8 cellular contexts compared by ENCODE assay signal in the genomic region with DNA sequence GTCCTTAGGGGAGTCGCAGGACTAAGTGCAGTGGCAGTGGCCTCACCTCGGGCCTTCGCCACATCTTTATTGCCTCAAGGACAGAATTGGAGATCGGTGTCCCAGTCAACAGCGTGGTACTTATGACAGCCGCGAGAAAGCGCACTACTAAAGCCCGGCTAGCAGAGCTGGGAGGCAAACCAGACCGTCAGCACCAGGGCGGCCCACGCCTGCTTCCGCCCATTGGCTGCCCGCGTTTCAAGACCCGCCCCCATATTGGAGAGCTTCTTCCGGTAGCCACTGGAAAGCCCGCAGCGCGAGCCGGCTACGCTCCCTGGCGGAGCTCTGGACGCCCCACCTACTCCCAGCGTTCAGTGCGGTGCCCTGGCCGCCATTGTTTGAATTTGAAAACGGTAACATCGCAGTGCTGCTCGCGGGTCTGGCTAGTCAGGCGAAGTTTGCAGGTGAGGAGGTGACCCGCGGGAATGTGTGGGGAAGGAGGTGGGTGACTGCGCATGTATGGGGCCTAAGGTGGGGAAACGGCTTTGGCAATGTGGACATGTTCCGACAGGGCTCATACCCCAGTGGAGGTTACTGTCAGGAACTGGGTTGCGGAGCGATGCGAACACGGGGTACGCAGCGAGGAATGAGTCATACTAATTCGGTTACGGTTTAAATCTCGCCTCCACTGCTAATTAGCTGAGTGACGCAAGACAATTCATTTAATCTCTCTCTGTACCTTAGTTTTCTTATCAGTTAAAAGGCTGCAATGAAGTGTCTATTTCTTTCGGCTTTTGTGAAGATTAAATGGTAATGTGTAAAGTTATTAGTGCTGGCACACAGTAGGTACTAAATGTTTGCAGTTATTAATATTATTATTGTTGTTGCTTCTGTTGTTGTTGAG. TPM values are rescaled to one million over a fixed set of nuclear protein-coding genes. Genes with fewer than 3 reads are reported as not detected.
A peak's percentile ranks its signal among the peaks of the same experiment; 100 is the strongest.
DNase-seq lines count a peak whose midpoint lies in the region; ATAC-seq and TF ChIP-seq lines count a peak whose summit lies in the region.

A gene with protein sequence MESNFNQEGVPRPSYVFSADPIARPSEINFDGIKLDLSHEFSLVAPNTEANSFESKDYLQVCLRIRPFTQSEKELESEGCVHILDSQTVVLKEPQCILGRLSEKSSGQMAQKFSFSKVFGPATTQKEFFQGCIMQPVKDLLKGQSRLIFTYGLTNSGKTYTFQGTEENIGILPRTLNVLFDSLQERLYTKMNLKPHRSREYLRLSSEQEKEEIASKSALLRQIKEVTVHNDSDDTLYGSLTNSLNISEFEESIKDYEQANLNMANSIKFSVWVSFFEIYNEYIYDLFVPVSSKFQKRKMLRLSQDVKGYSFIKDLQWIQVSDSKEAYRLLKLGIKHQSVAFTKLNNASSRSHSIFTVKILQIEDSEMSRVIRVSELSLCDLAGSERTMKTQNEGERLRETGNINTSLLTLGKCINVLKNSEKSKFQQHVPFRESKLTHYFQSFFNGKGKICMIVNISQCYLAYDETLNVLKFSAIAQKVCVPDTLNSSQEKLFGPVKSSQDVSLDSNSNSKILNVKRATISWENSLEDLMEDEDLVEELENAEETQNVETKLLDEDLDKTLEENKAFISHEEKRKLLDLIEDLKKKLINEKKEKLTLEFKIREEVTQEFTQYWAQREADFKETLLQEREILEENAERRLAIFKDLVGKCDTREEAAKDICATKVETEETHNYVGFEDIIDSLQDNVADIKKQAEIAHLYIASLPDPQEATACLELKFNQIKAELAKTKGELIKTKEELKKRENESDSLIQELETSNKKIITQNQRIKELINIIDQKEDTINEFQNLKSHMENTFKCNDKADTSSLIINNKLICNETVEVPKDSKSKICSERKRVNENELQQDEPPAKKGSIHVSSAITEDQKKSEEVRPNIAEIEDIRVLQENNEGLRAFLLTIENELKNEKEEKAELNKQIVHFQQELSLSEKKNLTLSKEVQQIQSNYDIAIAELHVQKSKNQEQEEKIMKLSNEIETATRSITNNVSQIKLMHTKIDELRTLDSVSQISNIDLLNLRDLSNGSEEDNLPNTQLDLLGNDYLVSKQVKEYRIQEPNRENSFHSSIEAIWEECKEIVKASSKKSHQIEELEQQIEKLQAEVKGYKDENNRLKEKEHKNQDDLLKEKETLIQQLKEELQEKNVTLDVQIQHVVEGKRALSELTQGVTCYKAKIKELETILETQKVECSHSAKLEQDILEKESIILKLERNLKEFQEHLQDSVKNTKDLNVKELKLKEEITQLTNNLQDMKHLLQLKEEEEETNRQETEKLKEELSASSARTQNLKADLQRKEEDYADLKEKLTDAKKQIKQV (N-terminal part only) (plus strand): TSS at position 353 of the 883 bp plus-strand sequence. CDS start 3,705 bp downstream, outside the sequence.

- H3K36me3 Mint-ChIP-seq in central memory CD8-positive, alpha-beta T cell (ENCODE audit: insufficient read depth) = peaks cover 8% of the 10 kb centered on the region

- peak within 1 kb of the TSS; percentile 96 for H3K4me3 Mint-ChIP-seq in central memory CD8-positive, alpha-beta T cell

- no peaks in the 10 kb centered on the region for H3K9me3 Mint-ChIP-seq in central memory CD8-positive, alpha-beta T cell

- TF ChIP-seq CTCF in AG10803 (conservative IDR thresholded peaks at IDR 0.05; ENCODE audit: low read length) (peak; percentile 36), spleen (IDR thresholded peaks at IDR 0.05 in 8 of 11, conservative IDR thresholded peaks at IDR 0.05 in 3 of 11) (peak in 10 of 11 experiments; percentile 24 to 72 (median 57))

- DNase-seq in AG10803 (ENCODE audit: low read depth) (peak; percentile 95), NCI-H345 treated with DMSO at 0.1 percent for 48 hours (lab: John Stamatoyannopoulos, UW; ENCODE audit: unreplicated experiment) (peak; percentile 88), inferior parietal cortex (ENCODE audit: extremely low spot score) (peak; percentile 93), spleen (peak; percentile 99)
- DNase-seq in activated CD4-positive, CD25-positive, alpha-beta regulatory T cell (lab: John Stamatoyannopoulos, UW) = peak; percentile 84 to 91 (median 90)
- DNase-seq in central memory CD8-positive, alpha-beta T cell (ENCODE audit: low spot score in 2 of 2) = peak; percentile 91 to 92

- peaks cover 32% of the 10 kb centered on the region for H3K4me1 Mint-ChIP-seq in central memory CD8-positive, alpha-beta T cell

- intact Hi-C loops in spleen (cut with DNase I; ENCODE audit: low total_unique reads) = no loop called here

- peak; percentile 98 for ATAC-seq in GM19025 (IDR thresholded peaks at IDR 0.05; ENCODE audit: low read depth, unreplicated experiment)
- ATAC-seq in HG03342 (IDR thresholded peaks at IDR 0.05; ENCODE audit: unreplicated experiment) = peak; percentile 98
- peak; percentile 96 for ATAC-seq in central memory CD8-positive, alpha-beta T cell (replicated peaks; ENCODE audit: extremely low read depth, poor library complexity, severe bottlenecking)

- no peaks in the 10 kb centered on the region for H3K36me3 ChIP-seq in spleen

- peak; percentile 18 to 65 (median 27) for TF ChIP-seq POLR2A in spleen (IDR thresholded peaks at IDR 0.05)

- H3K4me1 ChIP-seq in spleen = peaks cover 10 to 45% (median 21%) of the 10 kb centered on the region in 6 donors

- H3K27ac Mint-ChIP-seq in central memory CD8-positive, alpha-beta T cell (ENCODE audit: low read depth) = peak within 1 kb of the TSS; percentile 98

- H3K27me3 ChIP-seq in spleen (replicated peaks in 1 of 7) = no peaks in the 10 kb centered on the region

- no peaks in the 10 kb centered on the region for H3K9me3 ChIP-seq in spleen

- peak within 1 kb of the TSS; percentile 99 for H3K4me3 ChIP-seq in AG10803 (ENCODE audit: low read length)
- H3K4me3 ChIP-seq in spleen = peak within 1 kb of the TSS; percentile 57 to 89 (median 63)

- WGBS in spleen, 5 donors = 0 to 1% (median 0%) methylated on average over 30 to 48 of the region's 48 CpGs

- H3K27ac ChIP-seq in spleen = peak within 1 kb of the TSS; percentile 73 to 93 (median 87)

- no peaks in the 10 kb centered on the region for H3K27me3 Mint-ChIP-seq in central memory CD8-positive, alpha-beta T cell

RNA-seq across cellular contexts. Expression of the gene that starts here (rescaled TPM):
- 10 to 100 TPM in 4 of 7 donors, 1 to 10 TPM in 3; 7.1 to 14.6 (median 12.1) TPM for total RNA-seq in spleen
- 1 to 10 TPM; 2.4 to 3.2 (median 2.6) TPM for polyA plus RNA-seq in spleen

Comparison
In these comparisons a context has a peak if more than half of its experiments do, and no peak if none do; other contexts are left out.
1. Peak in every context shown above with its lines: DNase-seq, ATAC-seq, H3K4me3 ChIP-seq and H3K27ac ChIP-seq.